8 cellular contexts compared by ENCODE assay signal in the genomic region with DNA sequence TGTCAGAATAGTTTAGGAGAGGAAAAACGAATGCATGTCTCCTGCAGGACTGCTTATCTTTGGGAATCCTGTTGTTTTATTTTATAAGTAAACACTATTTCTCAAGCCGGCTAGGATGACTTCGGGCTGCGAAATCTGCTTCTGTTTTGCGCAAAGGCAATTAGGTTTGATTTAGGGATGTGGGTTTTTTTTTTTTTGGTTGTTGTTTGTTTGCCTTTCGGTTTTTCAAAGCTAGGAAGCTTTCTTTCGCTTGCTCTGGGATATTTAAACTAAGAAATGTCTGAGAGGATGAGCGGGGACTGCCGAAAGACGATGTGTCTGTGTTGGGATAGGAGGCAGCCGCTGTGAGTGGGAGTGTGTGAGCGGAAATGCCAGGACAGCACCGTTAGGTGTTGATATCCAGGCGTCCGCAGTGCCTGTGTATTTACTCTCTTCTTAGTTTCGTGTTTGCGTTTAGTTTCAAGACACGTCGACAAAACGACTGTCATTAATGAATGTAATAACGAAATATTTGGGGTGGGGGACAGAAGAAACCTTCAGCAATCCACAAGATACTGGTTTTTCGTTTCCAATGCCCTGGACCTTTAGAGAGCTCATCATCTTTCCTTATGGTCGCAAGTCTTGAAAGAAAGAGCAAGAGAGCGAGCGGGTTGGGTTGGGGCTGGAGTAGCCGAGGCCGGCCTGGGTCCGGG. TPM values are rescaled to one million over a fixed set of nuclear protein-coding genes. Genes with fewer than 3 reads are reported as not detected.
DNase-seq lines count a peak whose midpoint lies in the region; ATAC-seq, FAIRE-seq and TF ChIP-seq lines count a peak whose summit lies in the region.

No MANE protein-coding gene starts in this region.

- 13 to 14% methylated on average over 28 of the region's 28 CpGs for WGBS in pancreas, 2 donors

- FAIRE-seq in H54 (lab: Jason Lieb, UNC) (no peak), pancreas (lab: Jason Lieb, UNC) (no peak)

- H3K4me1 ChIP-seq in ACC112 (ENCODE audit: control insufficient read depth, insufficient read depth, low read length, unreplicated experiment) (peaks cover 17% of the 10 kb centered on the region), pancreas (peaks cover 0 to 30% (median 0%) of the 10 kb centered on the region in 3 donors)

- no peaks in the 10 kb centered on the region for H3K9me3 ChIP-seq in pancreas

- TF ChIP-seq POLR2A in H54 (IDR thresholded peaks at IDR 0.05; ENCODE audit: low read depth, low read length) = no peak

- DNase-seq in H54 (ENCODE audit: insufficient read length, low spot score) (peak; percentile 58), immature natural killer cell (no peak), pancreas (no peak)
- DNase-seq in activated effector memory CD4-positive, alpha-beta T cell treated with Interleukin-2 at 50 U/mL for 16 hours = no peak

- H3K4me3 ChIP-seq in ACC112 (ENCODE audit: low read depth, low read length) (peak overlapping the region; percentile 89), pancreas (peak overlapping the region in 1 of 4 donors; percentile 17)

- peak overlapping the region; percentile 88 for H3K4me3 Mint-ChIP-seq in T-helper 1 cell treated with Interleukin-12 subunit alpha and Interleukin-12 subunit beta and Interleukin-4 antibody, amounts not matched to agents 30 μg/mL and 1 μg/mL, for 36 hours
- H3K4me3 Mint-ChIP-seq in immature natural killer cell = peak overlapping the region; percentile 73 to 91 (median 87)

- ATAC-seq in HG02798 (IDR thresholded peaks at IDR 0.05; ENCODE audit: poor library complexity, unreplicated experiment) = no peak
- no peak for ATAC-seq in pancreas
- no peak for ATAC-seq in GM19463 (IDR thresholded peaks at IDR 0.05; ENCODE audit: unreplicated experiment)

- H3K27me3 ChIP-seq in ACC112 (ENCODE audit: insufficient read depth, low read length) (peaks cover 68% of the 10 kb centered on the region), pancreas (peaks cover 0 to 59% (median 16%) of the 10 kb centered on the region in 4 donors)

- no peak for TF ChIP-seq CTCF in pancreas (IDR thresholded peaks at IDR 0.05)

- no peak overlapping the region for H3K27ac ChIP-seq in ACC112 (ENCODE audit: low read depth, low read length)
- no peak overlapping the region for H3K27ac ChIP-seq in pancreas

- peak overlapping the region; percentile 81 for H3K27ac Mint-ChIP-seq in T-helper 1 cell treated with Interleukin-12 subunit alpha and Interleukin-12 subunit beta and Interleukin-4 antibody, amounts not matched to agents 30 μg/mL and 1 μg/mL, for 36 hours
- peak overlapping the region in 3 of 6 donors; percentile 30 to 58 (median 41) for H3K27ac Mint-ChIP-seq in immature natural killer cell

- intact Hi-C loops in pancreas (cut with DNase I) = no loop called here

- peaks cover 48% of the 10 kb centered on the region for H3K4me1 Mint-ChIP-seq in T-helper 1 cell treated with Interleukin-12 subunit alpha and Interleukin-12 subunit beta and Interleukin-4 antibody, amounts not matched to agents 30 μg/mL and 1 μg/mL, for 36 hours (ENCODE audit: low read depth)
- H3K4me1 Mint-ChIP-seq in immature natural killer cell = peaks cover 59 to 66% of the 10 kb centered on the region in 2 donors

- H3K36me3 Mint-ChIP-seq in T-helper 1 cell treated with Interleukin-12 subunit alpha and Interleukin-12 subunit beta and Interleukin-4 antibody, amounts not matched to agents 30 μg/mL and 1 μg/mL, for 36 hours (ENCODE audit: low read depth) = peaks cover 12% of the 10 kb centered on the region
- peaks cover 0 to 4% (median 0%) of the 10 kb centered on the region in 3 donors for H3K36me3 Mint-ChIP-seq in immature natural killer cell

- peaks cover 59% of the 10 kb centered on the region for H3K27me3 Mint-ChIP-seq in T-helper 1 cell treated with Interleukin-12 subunit alpha and Interleukin-12 subunit beta and Interleukin-4 antibody, amounts not matched to agents 30 μg/mL and 1 μg/mL, for 36 hours (ENCODE audit: low read depth)
- H3K27me3 Mint-ChIP-seq in immature natural killer cell (ENCODE audit: low read depth in 3 of 3) = peaks cover 51 to 67% (median 63%) of the 10 kb centered on the region in 3 donors

- H3K36me3 ChIP-seq in ACC112 (ENCODE audit: insufficient read depth, low read length) = no peaks in the 10 kb centered on the region
- no peaks in the 10 kb centered on the region for H3K36me3 ChIP-seq in pancreas

- peak overlapping the region; percentile 66 for H2AFZ ChIP-seq in ACC112 (ENCODE audit: low read length, unreplicated experiment)

- H3K9me3 Mint-ChIP-seq in T-helper 1 cell treated with Interleukin-12 subunit alpha and Interleukin-12 subunit beta and Interleukin-4 antibody, amounts not matched to agents 30 μg/mL and 1 μg/mL, for 36 hours = no peaks in the 10 kb centered on the region
- peaks cover 0 to 8% (median 0%) of the 10 kb centered on the region in 6 donors for H3K9me3 Mint-ChIP-seq in immature natural killer cell

- peaks cover 3% of the 10 kb centered on the region for H3K79me2 ChIP-seq in ACC112 (ENCODE audit: control insufficient read depth, insufficient read depth, low read length, unreplicated experiment)

RNA-seq across cellular contexts. Expression of a gene that starts 0.6 kb away (rescaled TPM):
- polyA plus RNA-seq in immature natural killer cell = not detected
- total RNA-seq in pancreas = under 1 TPM in 1 of 6 donors, not detected in 5; 0.41 TPM
- polyA plus RNA-seq in pancreas = under 1 TPM; 0.11 to 0.16 TPM

RNA-seq across cellular contexts. Expression of a gene that starts 25.9 kb away (rescaled TPM):
- polyA plus RNA-seq in immature natural killer cell (100 to 1,000 TPM; 146 to 157 (median 157) TPM), pancreas (10 to 100 TPM; 27.5 to 44.1 TPM)
- total RNA-seq in pancreas = 10 to 100 TPM; 35.6 to 51.2 (median 42.6) TPM
